Comparison of ENCODE assay signal across 8 cellular contexts in the genomic region with DNA sequence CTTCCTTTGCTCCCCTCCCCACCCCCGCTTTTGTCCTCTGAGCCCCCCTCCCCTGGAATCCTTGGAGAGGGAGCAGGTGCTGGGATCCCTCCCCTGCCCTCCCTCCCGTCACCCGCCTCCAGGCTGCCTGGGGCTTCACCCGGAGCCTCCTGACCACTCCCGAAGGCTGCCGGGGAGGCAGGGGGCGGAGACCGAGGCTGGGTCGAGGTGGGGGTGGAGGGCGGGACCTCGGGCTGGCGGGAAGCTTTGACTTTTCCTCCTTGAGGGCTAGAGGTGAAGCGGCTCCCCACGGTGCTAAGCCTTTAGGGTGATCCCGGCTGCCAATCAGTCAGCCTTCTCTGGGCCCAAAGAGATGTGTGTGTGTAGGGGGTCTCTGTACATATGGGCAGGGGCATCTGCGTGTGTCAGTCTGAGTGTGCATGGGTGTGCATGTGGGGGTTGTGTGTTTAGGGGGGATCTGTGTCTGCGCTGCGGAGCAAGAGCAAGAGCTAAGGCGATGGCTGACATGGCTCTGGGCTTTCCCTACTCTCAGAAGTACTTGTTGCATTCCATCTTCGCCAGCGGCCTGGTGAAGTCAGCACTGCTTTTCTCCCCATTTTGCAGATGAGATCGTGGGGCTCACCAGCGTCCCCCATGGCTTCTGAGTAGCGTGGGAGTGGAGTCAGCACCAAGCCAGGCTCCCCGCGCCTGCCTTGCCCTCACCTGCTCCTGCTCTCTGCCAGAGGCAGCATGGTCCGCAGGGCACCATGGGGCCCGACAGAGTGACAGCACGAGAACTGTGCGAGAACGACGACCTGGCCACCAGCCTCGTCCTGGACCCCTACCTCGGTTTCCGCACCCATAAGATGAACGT. TPM values are rescaled to one million over a fixed set of nuclear protein-coding genes. Genes with fewer than 3 reads are reported as not detected.
DNase-seq lines count a peak whose midpoint lies in the region; ATAC-seq and TF ChIP-seq lines count a peak whose summit lies in the region.

No MANE protein-coding gene starts in this region.

- peaks cover 64% of the 10 kb centered on the region for H3K4me1 ChIP-seq in mammary epithelial cell (ENCODE audit: insufficient read depth, low read length)

- H3K27ac ChIP-seq in mammary epithelial cell (ENCODE audit: insufficient read depth, low read depth, low read length), result no peak overlapping the region

- H3K36me3 ChIP-seq in mammary epithelial cell (ENCODE audit: insufficient read depth, low read length) (no peaks in the 10 kb centered on the region), kidney epithelial cell (ENCODE audit: control insufficient read depth, insufficient read depth, low read length) (peaks cover 1% of the 10 kb centered on the region)

- in situ Hi-C loops in mammary epithelial cell (cut with MboI; ENCODE audit: low sequenced_read_pairs in 2 of 2), result no loop called here

- dilution Hi-C loops in mammary epithelial cell (cut with HindIII; ENCODE audit: low sequenced_read_pairs), result no loop called here

- H4K20me1 ChIP-seq in mammary epithelial cell (ENCODE audit: insufficient read depth, low read length), result no peaks in the 10 kb centered on the region

- CTCF ChIA-PET in mammary epithelial cell (lab: Charles Lee; ENCODE audit: low non-redundant PET), result no interaction called here

- ATAC-seq in GM18873 (IDR thresholded peaks at IDR 0.05; ENCODE audit: low FRiP score, unreplicated experiment) (no peak), GM21447 (IDR thresholded peaks at IDR 0.05; ENCODE audit: unreplicated experiment) (no peak)

- peak; percentile 75 for DNase-seq in ELR (ENCODE audit: low read depth)
- peak; percentile 96 for DNase-seq in NCI-H146 (lab: John Stamatoyannopoulos, UW)
- peak; percentile 25 for DNase-seq in T-helper 9 cell
- peak; percentile 65 for DNase-seq in mammary epithelial cell
- DNase-seq in kidney epithelial cell (ENCODE audit: low read depth), result no peak
- DNase-seq in stimulated activated CD4-positive, alpha-beta T cell treated with anti-CD3 and anti-CD28 coated beads, Interleukin-2, amount 100 ng/mL, for 4 hours (ENCODE audit: low read depth), result peak; percentile 37

- no TSS peak for BruUV-seq in mammary epithelial cell (replicated peaks; lab: Mats Ljungman, UMichigan)

- H3K27me3 ChIP-seq in mammary epithelial cell (ENCODE audit: insufficient read depth, low read length), result no peaks in the 10 kb centered on the region
- no peaks in the 10 kb centered on the region for H3K27me3 ChIP-seq in kidney epithelial cell (ENCODE audit: control insufficient read depth, insufficient read depth, low read length)

- peaks cover 18% of the 10 kb centered on the region for H3K79me2 ChIP-seq in mammary epithelial cell (ENCODE audit: insufficient read depth, low read length)

- H3K4me2 ChIP-seq in mammary epithelial cell (ENCODE audit: insufficient read depth, low read depth, low read length), result peak overlapping the region; percentile 93

- intact Hi-C loops in mammary epithelial cell (cut with micrococcal nuclease), result loop anchor here (2.0 kb wide), 1 partner anchor 39 kb away; no protein-coding TSS in a partner anchor

- TF ChIP-seq CTCF in mammary epithelial cell (conservative IDR thresholded peaks at IDR 0.05 in 1 of 2, IDR thresholded peaks at IDR 0.05 in 1 of 2; ENCODE audit: extremely low read depth in 1 of 2, insufficient read depth in 1 of 2, low read depth in 1 of 2, low read length in 2 of 2) (no peak), kidney epithelial cell (IDR thresholded peaks at IDR 0.05; ENCODE audit: insufficient read depth, low read length, poor library complexity, severe bottlenecking) (no peak)

- 89% methylated on average over 7 of the region's 36 CpGs for WGBS in mammary epithelial cell (ENCODE audit: low coverage, missing lambda C conversion rate)

- H2AFZ ChIP-seq in mammary epithelial cell (ENCODE audit: low read depth, low read length), result no peak overlapping the region

- H3K9me3 ChIP-seq in mammary epithelial cell (replicated peaks; ENCODE audit: insufficient read depth, low read length), result no peaks in the 10 kb centered on the region

- H3K4me3 ChIP-seq in mammary epithelial cell (replicated peaks in 1 of 3; ENCODE audit: insufficient read depth in 1 of 3, low read depth in 2 of 3, low read length in 3 of 3) (peak overlapping the region; percentile 48 to 83 (median 61)), kidney epithelial cell (ENCODE audit: low read depth, low read length) (peak overlapping the region; percentile 86)

- peak overlapping the region; percentile 27 for H3K9ac ChIP-seq in mammary epithelial cell (ENCODE audit: insufficient read depth, low read length)

RNA-seq across cellular contexts. Expression of a gene that starts 1.7 kb away (rescaled TPM):
- total RNA-seq in mammary epithelial cell (10 to 100 TPM; 15.6 to 18.8 TPM), kidney epithelial cell (9.6 and 11.9 TPM in 2 replicates)
- 8.4 TPM for polyA plus RNA-seq in mammary epithelial cell
- 9.0 TPM for polyA minus RNA-seq in mammary epithelial cell

RNA-seq across cellular contexts. Expression of a gene that starts 13.1 kb away (rescaled TPM):
- total RNA-seq in mammary epithelial cell (1 to 10 TPM in 1 of 2 donors, under 1 TPM in 1; under 0.01 to 2.7 TPM), kidney epithelial cell (0.14 and 0.29 TPM in 2 replicates)
- polyA plus RNA-seq in mammary epithelial cell, result 1.4 TPM
- 5.4 TPM for polyA minus RNA-seq in mammary epithelial cell

RNA-seq across cellular contexts. Expression of a gene that starts 16.3 kb away (rescaled TPM):
- total RNA-seq in mammary epithelial cell, result not detected
- not detected for polyA plus RNA-seq in mammary epithelial cell
- polyA minus RNA-seq in mammary epithelial cell, result not detected
- not detected in 2 replicates for total RNA-seq in kidney epithelial cell

RNA-seq across cellular contexts. Expression of a gene that starts 21.6 kb away (rescaled TPM):
- total RNA-seq in mammary epithelial cell (not detected), kidney epithelial cell (0.07 TPM in 1 of 2 replicates, not detected in the other)
- not detected for polyA plus RNA-seq in mammary epithelial cell
- not detected for polyA minus RNA-seq in mammary epithelial cell

RNA-seq across cellular contexts. Expression of a gene that starts 28.8 kb away (rescaled TPM):
- total RNA-seq in mammary epithelial cell (1 to 10 TPM; 1.3 to 2.5 TPM), kidney epithelial cell (32.1 and 38.7 TPM in 2 replicates)
- 1.2 TPM for polyA plus RNA-seq in mammary epithelial cell
- polyA minus RNA-seq in mammary epithelial cell, result 0.88 TPM
